15 cellular contexts compared by ENCODE assay signal in genomic region chr4:150131581-150132228, GRCh38. TPM values are rescaled to one million over a fixed set of nuclear protein-coding genes. Genes with fewer than 3 reads are reported as not detected.
"Had no signal": no experiment of that assay in that cellular context is flagged by ENCODE, and none has a peak within 500 bp of the region (broad histone marks: within the 10 kb centered on the region; RNA-seq: fewer than 3 reads in every experiment).

No MANE protein-coding gene starts in this region.

- H3K27me3 ChIP-seq: gastrocnemius medialis, left lung had no signal

- H3K36me3 ChIP-seq: gastrocnemius medialis, left lung, thoracic aorta had no signal

- H3K4me3 ChIP-seq: gastrocnemius medialis, left lung, psoas muscle, thoracic aorta had no signal

- DNase-seq: activated CD4-positive, alpha-beta T cell treated with anti-CD3 and anti-CD28 coated beads, Interleukin-2, amount 10 ng/mL, durations not matched to agents 7 days and 5 days; activated CD4-positive, CD25-positive, alpha-beta regulatory T cell; activated effector memory CD4-positive, alpha-beta T cell treated with Interleukin-2 at 50 U/mL for 16 hours; cerebellar nuclear complex; endodermal cell; gastrocnemius medialis; islet precursor cell; left lung; nephron progenitor cell; stimulated activated CD4-positive, alpha-beta T cell treated with anti-CD3 and anti-CD28 coated beads, Interleukin-2, amount 100 ng/mL, for 48 hours; stimulated activated CD8-positive, alpha-beta memory T cell treated with anti-CD3 and anti-CD28 coated beads, Interleukin-4, amount 100 ng/mL, for 48 hours; T-helper 2 cell had no signal

- H3K27ac ChIP-seq: gastrocnemius medialis, left lung, psoas muscle, thoracic aorta had no signal

- H3K9me3 ChIP-seq: gastrocnemius medialis, left lung, psoas muscle, thoracic aorta had no signal

- ATAC-seq: gastrocnemius medialis, left lung, psoas muscle had no signal

- H3K4me1 ChIP-seq: psoas muscle had no signal

RNA-seq across cellular contexts. Expression of gene DCLK2, which starts 53.5 kb away (rescaled TPM):
- total RNA-seq: activated CD4-positive, alpha-beta T cell treated with anti-CD3 and anti-CD28 coated beads, Interleukin-2, amount 10 ng/mL, durations not matched to agents 7 days and 5 days; activated CD8-positive, alpha-beta memory T cell treated with anti-CD3 and anti-CD28 coated beads for 36 hours had no signal
